In genomic region chr5:79526493-79526892, GRCh38 we compare ENCODE assay signal across 9 cellular contexts.
"Had no signal": no experiment of that assay in that cellular context is flagged by ENCODE, and none has a peak within 500 bp of the region (broad histone marks: within the 10 kb centered on the region; RNA-seq: fewer than 3 reads in every experiment).

No MANE protein-coding gene starts in this region.

- ATAC-seq: GM23338, HCT116 had no signal

- H3K36me3 ChIP-seq: HAP-1 had no signal

- H3K4me2 ChIP-seq: GM23338 had no signal

- H2AFZ ChIP-seq: GM23248, GM23338 had no signal

- H3K27ac ChIP-seq: GM23248 had no signal

- H3K9me3 ChIP-seq: HAP-1 had no signal

- DNase-seq: GM23248, GOT3, H7, H9, HCEC 1CT, HFFc6 had no signal

- H3K9ac ChIP-seq: GM23248 had no signal

- H3K4me3 ChIP-seq: GM23248, GM23338, HAP-1 had no signal
